Comparison of ENCODE assay signal across 3 cellular contexts in the genomic region with DNA sequence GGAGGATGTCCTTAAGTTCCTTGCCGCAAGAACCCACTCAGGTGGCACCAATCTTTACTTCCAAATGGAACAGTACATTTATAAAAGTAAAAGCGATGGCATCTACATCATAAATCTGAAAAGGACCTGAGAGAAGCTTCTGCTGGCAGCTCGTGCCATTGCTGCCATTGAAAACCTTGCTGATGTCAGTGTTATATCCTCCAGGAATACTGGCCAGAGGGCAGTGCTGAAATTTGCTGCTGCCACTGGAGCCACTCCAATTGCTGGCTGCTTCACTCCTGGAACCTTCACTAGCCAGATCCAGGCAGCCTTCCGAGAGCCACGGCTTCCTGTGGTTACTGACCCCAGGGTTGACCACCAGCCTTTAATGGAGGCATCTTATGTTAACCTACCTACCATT.
TF ChIP-seq lines count a peak whose summit lies in the region.

No MANE protein-coding gene starts in this region.

TF ChIP-seq in SK-N-SH, 30 proteins besides CTCF, POLR2A, EP300 and RAD21 (continued from another document):
- TF ChIP-seq, protein P1, sequence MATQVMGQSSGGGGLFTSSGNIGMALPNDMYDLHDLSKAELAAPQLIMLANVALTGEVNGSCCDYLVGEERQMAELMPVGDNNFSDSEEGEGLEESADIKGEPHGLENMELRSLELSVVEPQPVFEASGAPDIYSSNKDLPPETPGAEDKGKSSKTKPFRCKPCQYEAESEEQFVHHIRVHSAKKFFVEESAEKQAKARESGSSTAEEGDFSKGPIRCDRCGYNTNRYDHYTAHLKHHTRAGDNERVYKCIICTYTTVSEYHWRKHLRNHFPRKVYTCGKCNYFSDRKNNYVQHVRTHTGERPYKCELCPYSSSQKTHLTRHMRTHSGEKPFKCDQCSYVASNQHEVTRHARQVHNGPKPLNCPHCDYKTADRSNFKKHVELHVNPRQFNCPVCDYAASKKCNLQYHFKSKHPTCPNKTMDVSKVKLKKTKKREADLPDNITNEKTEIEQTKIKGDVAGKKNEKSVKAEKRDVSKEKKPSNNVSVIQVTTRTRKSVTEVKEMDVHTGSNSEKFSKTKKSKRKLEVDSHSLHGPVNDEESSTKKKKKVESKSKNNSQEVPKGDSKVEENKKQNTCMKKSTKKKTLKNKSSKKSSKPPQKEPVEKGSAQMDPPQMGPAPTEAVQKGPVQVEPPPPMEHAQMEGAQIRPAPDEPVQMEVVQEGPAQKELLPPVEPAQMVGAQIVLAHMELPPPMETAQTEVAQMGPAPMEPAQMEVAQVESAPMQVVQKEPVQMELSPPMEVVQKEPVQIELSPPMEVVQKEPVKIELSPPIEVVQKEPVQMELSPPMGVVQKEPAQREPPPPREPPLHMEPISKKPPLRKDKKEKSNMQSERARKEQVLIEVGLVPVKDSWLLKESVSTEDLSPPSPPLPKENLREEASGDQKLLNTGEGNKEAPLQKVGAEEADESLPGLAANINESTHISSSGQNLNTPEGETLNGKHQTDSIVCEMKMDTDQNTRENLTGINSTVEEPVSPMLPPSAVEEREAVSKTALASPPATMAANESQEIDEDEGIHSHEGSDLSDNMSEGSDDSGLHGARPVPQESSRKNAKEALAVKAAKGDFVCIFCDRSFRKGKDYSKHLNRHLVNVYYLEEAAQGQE (IDR thresholded peaks at IDR 0.05; ENCODE audit: low read depth, low read length), result 0 out of 2 replicates have a peak, but pooled peaks have one; percentile 38

TF ChIP-seq in SK-N-SH treated with all-trans-retinoic acid at 6 μM for 48 hours, 23 proteins besides CTCF, POLR2A, EP300 and RAD21 (continued from another document):
- TF ChIP-seq, protein P2, sequence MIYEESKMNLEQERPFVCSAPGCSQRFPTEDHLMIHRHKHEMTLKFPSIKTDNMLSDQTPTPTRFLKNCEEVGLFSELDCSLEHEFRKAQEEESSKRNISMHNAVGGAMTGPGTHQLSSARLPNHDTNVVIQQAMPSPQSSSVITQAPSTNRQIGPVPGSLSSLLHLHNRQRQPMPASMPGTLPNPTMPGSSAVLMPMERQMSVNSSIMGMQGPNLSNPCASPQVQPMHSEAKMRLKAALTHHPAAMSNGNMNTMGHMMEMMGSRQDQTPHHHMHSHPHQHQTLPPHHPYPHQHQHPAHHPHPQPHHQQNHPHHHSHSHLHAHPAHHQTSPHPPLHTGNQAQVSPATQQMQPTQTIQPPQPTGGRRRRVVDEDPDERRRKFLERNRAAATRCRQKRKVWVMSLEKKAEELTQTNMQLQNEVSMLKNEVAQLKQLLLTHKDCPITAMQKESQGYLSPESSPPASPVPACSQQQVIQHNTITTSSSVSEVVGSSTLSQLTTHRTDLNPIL (CRISPR knock-in tag; IDR thresholded peaks at IDR 0.05; ENCODE audit: low read depth), result no peak
- no peak for TF ChIP-seq GLIS3 (CRISPR knock-in tag; IDR thresholded peaks at IDR 0.05)
- no peak for TF ChIP-seq ZC3H10 (CRISPR knock-in tag; IDR thresholded peaks at IDR 0.05)
- no peak for TF ChIP-seq ZFP3 (CRISPR knock-in tag; IDR thresholded peaks at IDR 0.05)
- no peak for TF ChIP-seq ZNF70 (CRISPR knock-in tag; IDR thresholded peaks at IDR 0.05)
- TF ChIP-seq BACH2 (CRISPR knock-in tag; IDR thresholded peaks at IDR 0.05; ENCODE audit: borderline replicate concordance), result no peak
- no peak for TF ChIP-seq TCF4 (CRISPR knock-in tag; IDR thresholded peaks at IDR 0.05; ENCODE audit: borderline replicate concordance)

TF ChIP-seq in K562, 482 proteins besides CTCF, POLR2A, EP300 and RAD21 (continued from another document):
- no peak for TF ChIP-seq EGR1 (conservative IDR thresholded peaks at IDR 0.05)
TF ChIP-seq in K562: peak in this region for 0.
